Comparison of ENCODE assay signal across 28 cellular contexts in genomic region chr1:183736391-183736790, GRCh38.
"Had no signal": no experiment of that assay in that cellular context is flagged by ENCODE, and none has a peak within 500 bp of the region (broad histone marks: within the 10 kb centered on the region; RNA-seq: fewer than 3 reads in every experiment).

No MANE protein-coding gene starts in this region.

- H3K27ac ChIP-seq: brain microvascular endothelial cell, esophagus muscularis mucosa, left ventricle myocardium inferior, neural progenitor cell, spleen, thoracic aorta, uterus had no signal

- H3K4me3 Mint-ChIP-seq: activated CD4-positive, alpha-beta memory T cell treated with anti-CD3 and anti-CD28 coated beads, Interleukin-2, amount 10 ng/mL, durations not matched to agents 7 days and 5 days; activated CD4-positive, alpha-beta T cell treated with anti-CD3 and anti-CD28 coated beads, Interleukin-2, amount 10 ng/mL, durations not matched to agents 7 days and 5 days; activated naive CD4-positive, alpha-beta T cell treated with anti-CD3 and anti-CD28 coated beads, Interleukin-2, amount 10 ng/mL, durations not matched to agents 7 days and 5 days; activated naive CD8-positive, alpha-beta T cell treated with anti-CD3 and anti-CD28 coated beads, Interleukin-2, amount 10 ng/mL, durations not matched to agents 7 days and 5 days; activated T-cell treated with anti-CD3 and anti-CD28 coated beads, Interleukin-2, amount 50 U/mL, for 24 hours; naive thymus-derived CD8-positive, alpha-beta T cell; neural progenitor cell; T-helper 17 cell; WTC11 had no signal

- H3K36me3 ChIP-seq: brain microvascular endothelial cell, esophagus muscularis mucosa, left ventricle myocardium inferior, neural progenitor cell, spleen, thoracic aorta, uterus had no signal

- H3K27ac Mint-ChIP-seq: activated CD4-positive, alpha-beta memory T cell treated with anti-CD3 and anti-CD28 coated beads, Interleukin-2, amount 10 ng/mL, durations not matched to agents 7 days and 5 days; activated CD4-positive, alpha-beta T cell treated with anti-CD3 and anti-CD28 coated beads, Interleukin-2, amount 10 ng/mL, durations not matched to agents 7 days and 5 days; activated naive CD4-positive, alpha-beta T cell treated with anti-CD3 and anti-CD28 coated beads, Interleukin-2, amount 10 ng/mL, durations not matched to agents 7 days and 5 days; activated naive CD8-positive, alpha-beta T cell treated with anti-CD3 and anti-CD28 coated beads, Interleukin-2, amount 10 ng/mL, durations not matched to agents 7 days and 5 days; activated T-cell treated with anti-CD3 and anti-CD28 coated beads, Interleukin-2, amount 50 U/mL, for 24 hours; naive thymus-derived CD8-positive, alpha-beta T cell; neural progenitor cell; T-helper 17 cell; WTC11 had no signal

- ATAC-seq: naive thymus-derived CD8-positive, alpha-beta T cell; right cardiac atrium; stimulated activated naive CD8-positive, alpha-beta T cell treated with anti-CD3 and anti-CD28 coated beads, Interleukin-15, Interleukin-2, amounts not matched to agents 100 U/mL and 50 U/mL, for 24 hours; T-helper 17 cell; WTC11 had no signal

- H3K27me3 Mint-ChIP-seq: activated CD4-positive, alpha-beta T cell treated with anti-CD3 and anti-CD28 coated beads, Interleukin-2, amount 10 ng/mL, durations not matched to agents 7 days and 5 days; activated naive CD4-positive, alpha-beta T cell treated with anti-CD3 and anti-CD28 coated beads, Interleukin-2, amount 10 ng/mL, durations not matched to agents 7 days and 5 days; activated T-cell treated with anti-CD3 and anti-CD28 coated beads, Interleukin-2, amount 50 U/mL, for 24 hours; naive thymus-derived CD8-positive, alpha-beta T cell had no signal

- H3K27me3 ChIP-seq: brain microvascular endothelial cell, esophagus muscularis mucosa, neural progenitor cell, spleen, uterus had no signal

- H3K4me1 Mint-ChIP-seq: activated CD4-positive, alpha-beta memory T cell treated with anti-CD3 and anti-CD28 coated beads, Interleukin-2, amount 10 ng/mL, durations not matched to agents 7 days and 5 days; activated CD4-positive, alpha-beta T cell treated with anti-CD3 and anti-CD28 coated beads, Interleukin-2, amount 10 ng/mL, durations not matched to agents 7 days and 5 days; activated naive CD4-positive, alpha-beta T cell treated with anti-CD3 and anti-CD28 coated beads, Interleukin-2, amount 10 ng/mL, durations not matched to agents 7 days and 5 days; naive thymus-derived CD8-positive, alpha-beta T cell had no signal

- H3K4me2 ChIP-seq: neural progenitor cell had no signal

- H3K9me3 Mint-ChIP-seq: activated CD4-positive, alpha-beta memory T cell treated with anti-CD3 and anti-CD28 coated beads, Interleukin-2, amount 10 ng/mL, durations not matched to agents 7 days and 5 days; activated CD4-positive, alpha-beta T cell treated with anti-CD3 and anti-CD28 coated beads, Interleukin-2, amount 10 ng/mL, durations not matched to agents 7 days and 5 days; activated naive CD4-positive, alpha-beta T cell treated with anti-CD3 and anti-CD28 coated beads, Interleukin-2, amount 10 ng/mL, durations not matched to agents 7 days and 5 days; activated naive CD8-positive, alpha-beta T cell treated with anti-CD3 and anti-CD28 coated beads, Interleukin-2, amount 10 ng/mL, durations not matched to agents 7 days and 5 days; activated T-cell treated with anti-CD3 and anti-CD28 coated beads, Interleukin-2, amount 50 U/mL, for 24 hours; naive thymus-derived CD8-positive, alpha-beta T cell; neural progenitor cell; WTC11 had no signal

- H3K36me3 Mint-ChIP-seq: activated naive CD4-positive, alpha-beta T cell treated with anti-CD3 and anti-CD28 coated beads, Interleukin-2, amount 10 ng/mL, durations not matched to agents 7 days and 5 days; activated naive CD8-positive, alpha-beta T cell treated with anti-CD3 and anti-CD28 coated beads, Interleukin-2, amount 10 ng/mL, durations not matched to agents 7 days and 5 days; naive thymus-derived CD8-positive, alpha-beta T cell; neural progenitor cell; WTC11 had no signal

- H3K4me3 ChIP-seq: esophagus muscularis mucosa, left ventricle myocardium inferior, neural progenitor cell, spleen, thoracic aorta, uterus had no signal

- H3K9me3 ChIP-seq: esophagus muscularis mucosa, left ventricle myocardium inferior, spleen, thoracic aorta, uterus had no signal

- FAIRE-seq: astrocyte had no signal

- DNase-seq: activated CD4-positive, alpha-beta memory T cell treated with anti-CD3 and anti-CD28 coated beads, Interleukin-2, amount 10 ng/mL, durations not matched to agents 7 days and 5 days; activated CD4-positive, alpha-beta T cell treated with anti-CD3 and anti-CD28 coated beads for 1 hour; activated CD4-positive, alpha-beta T cell treated with anti-CD3 and anti-CD28 coated beads, Interleukin-2, amount 10 ng/mL, durations not matched to agents 7 days and 5 days; activated CD8-positive, alpha-beta memory T cell treated with anti-CD3 and anti-CD28 coated beads, Interleukin-2, amount 50 U/mL, for 48 hours; activated gamma-delta T cell; activated naive CD4-positive, alpha-beta T cell treated with anti-CD3 and anti-CD28 coated beads, Interleukin-2, amount 10 ng/mL, durations not matched to agents 7 days and 5 days; activated naive CD8-positive, alpha-beta T cell treated with anti-CD3 and anti-CD28 coated beads, Interleukin-2, amount 10 ng/mL, durations not matched to agents 7 days and 5 days; activated T-cell treated with anti-CD3 and anti-CD28 coated beads, Interleukin-2, amount 50 U/mL, for 24 hours; amniotic stem cell; brain microvascular endothelial cell; caudate nucleus; foreskin melanocyte; islet precursor cell; left ventricle myocardium inferior; naive thymus-derived CD8-positive, alpha-beta T cell; occipital lobe; right cardiac atrium; spleen; stimulated activated CD4-positive, alpha-beta T cell treated with anti-CD3 and anti-CD28 coated beads, Interleukin-2, amount 100 ng/mL, for 48 hours; stimulated activated naive CD8-positive, alpha-beta T cell treated with anti-CD3 and anti-CD28 coated beads, Interleukin-15, Interleukin-2, amounts not matched to agents 100 U/mL and 50 U/mL, for 24 hours; T-helper 17 cell; T1000; uterus had no signal

- H3K9ac ChIP-seq: neural progenitor cell had no signal
